ENCODE assay signal across 9 cellular contexts in the genomic region with DNA sequence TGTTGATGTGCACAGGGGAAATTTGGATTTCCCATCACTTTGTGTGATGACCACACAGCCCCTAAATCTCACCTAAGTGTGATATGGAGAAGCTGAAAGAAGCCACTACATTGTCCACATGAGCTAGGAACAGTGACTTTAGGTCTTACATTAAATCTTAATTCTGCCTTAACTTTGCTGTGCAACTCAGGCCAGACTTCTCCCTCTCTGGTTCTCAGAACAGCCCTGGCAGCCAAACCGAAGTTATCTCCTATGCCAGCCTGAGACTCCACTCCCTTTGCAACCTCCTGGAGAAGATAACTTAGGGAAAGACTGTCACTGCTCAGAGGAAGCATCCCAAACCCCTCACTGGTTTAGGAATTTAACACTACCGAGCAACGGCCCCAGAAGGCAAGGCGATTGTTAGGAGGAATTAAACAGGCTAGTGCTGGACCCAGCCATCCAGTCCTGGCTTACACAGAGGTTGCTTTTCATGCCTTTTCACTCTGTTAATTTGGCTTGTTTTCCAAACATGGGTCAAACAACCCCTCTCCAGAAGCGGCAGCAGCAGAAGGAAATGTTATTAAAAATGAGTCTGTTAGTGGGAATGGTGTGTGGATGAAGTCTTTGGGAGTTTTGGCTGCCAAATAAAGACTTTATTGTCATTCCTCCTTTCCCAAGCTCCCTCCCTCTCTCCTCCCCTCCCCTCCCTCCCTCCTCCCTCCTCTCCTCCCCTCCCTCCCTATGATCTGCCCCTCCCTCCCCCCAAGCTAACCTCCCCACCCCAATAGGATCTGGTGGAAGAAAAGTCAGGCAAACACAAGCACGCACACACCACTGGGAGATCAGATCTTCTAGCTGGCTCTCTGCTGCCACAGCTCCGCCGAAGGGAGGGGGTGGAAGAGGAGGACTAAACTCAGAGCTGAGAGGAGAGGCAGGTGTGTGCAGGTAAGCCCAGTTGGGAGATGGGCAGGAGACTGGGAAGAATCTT. TPM values are rescaled to one million over a fixed set of nuclear protein-coding genes. Genes with fewer than 3 reads are reported as not detected.
A peak's percentile ranks its signal among the peaks of the same experiment; 100 is the strongest.
DNase-seq lines count a peak whose midpoint lies in the region; ATAC-seq, FAIRE-seq and TF ChIP-seq lines count a peak whose summit lies in the region.
"Had no signal": no experiment of that assay in that cellular context is flagged by ENCODE, and none has a peak within 500 bp of the region (broad histone marks: within the 10 kb centered on the region; RNA-seq: fewer than 3 reads in every experiment).

A gene (plus strand): TSS at position 795 of the 970 bp plus-strand sequence. CDS start 7,379 bp downstream, outside the sequence.

- H3K27ac ChIP-seq in dorsolateral prefrontal cortex = peak within 1 kb of the TSS; percentile 64 to 94 (median 85)
- H3K27ac ChIP-seq: A549 had no signal

- intact Hi-C loops in dorsolateral prefrontal cortex (cut with DNase I) = no loop called here

- no peak for ATAC-seq in HG03108 (IDR thresholded peaks at IDR 0.05; ENCODE audit: unreplicated experiment)
- ATAC-seq: A549 had no signal

- peak in 1 of 56 donors; percentile 8 for TF ChIP-seq CTCF in dorsolateral prefrontal cortex (IDR thresholded peaks at IDR 0.05 in 54 of 56, conservative IDR thresholded peaks at IDR 0.05 in 2 of 56; ENCODE audit: low read depth in 1 of 56, partially characterized antibody in 56 of 56)

- DNase-seq in NCI-H748 (lab: John Stamatoyannopoulos, UW; ENCODE audit: unreplicated experiment) = peak; percentile 32
- no peak for DNase-seq in NCI-H748 treated with DMSO at 0.1 percent for 48 hours (lab: John Stamatoyannopoulos, UW)
- peak in 1 of 10 donors; percentile 35 for DNase-seq in dorsolateral prefrontal cortex
- peak; percentile 72 for DNase-seq in medulla oblongata (ENCODE audit: extremely low spot score)
- peak; percentile 65 for DNase-seq in urothelium cell line (ENCODE audit: low spot score)
- no peak for DNase-seq in SKM-1 treated with dmso at 0.1 percent for 144 hours (lab: John Stamatoyannopoulos, UW; ENCODE audit: unreplicated experiment)
- DNase-seq in activated effector memory CD4-positive, alpha-beta T cell treated with anti-CD3 and anti-CD28 coated beads, Interleukin-2, amount 50 U/mL, for 16 hours = no peak

- no peaks in the 10 kb centered on the region for H3K27me3 ChIP-seq in dorsolateral prefrontal cortex

- peak; percentile 32 for FAIRE-seq in urothelium cell line (lab: Jason Lieb, UNC)
- FAIRE-seq: A549 had no signal

- peak within 1 kb of the TSS; percentile 3 to 63 (median 42) for H3K4me3 ChIP-seq in dorsolateral prefrontal cortex
- H3K4me3 ChIP-seq: A549 had no signal

RNA-seq across cellular contexts. Expression of the gene that starts here (rescaled TPM):
- 10 to 100 TPM in 104 of 120 experiments, 1 to 10 TPM in 16; 4.5 to 44.2 (median 15.2) TPM for total RNA-seq in dorsolateral prefrontal cortex

Comparison
In these comparisons a context has a peak if more than half of its experiments do, and no peak if none do; other contexts are left out.
1. DNase-seq: peak in NCI-H748 (single experiment), medulla oblongata (single experiment) and urothelium cell line (single experiment); none in NCI-H748 treated with DMSO at 0.1 percent for 48 hours (single experiment), SKM-1 treated with dmso at 0.1 percent for 144 hours (single experiment) and activated effector memory CD4-positive, alpha-beta T cell treated with anti-CD3 and anti-CD28 coated beads, Interleukin-2, amount 50 U/mL, for 16 hours (single experiment).